33 cellular contexts compared by ENCODE assay signal in the genomic region with DNA sequence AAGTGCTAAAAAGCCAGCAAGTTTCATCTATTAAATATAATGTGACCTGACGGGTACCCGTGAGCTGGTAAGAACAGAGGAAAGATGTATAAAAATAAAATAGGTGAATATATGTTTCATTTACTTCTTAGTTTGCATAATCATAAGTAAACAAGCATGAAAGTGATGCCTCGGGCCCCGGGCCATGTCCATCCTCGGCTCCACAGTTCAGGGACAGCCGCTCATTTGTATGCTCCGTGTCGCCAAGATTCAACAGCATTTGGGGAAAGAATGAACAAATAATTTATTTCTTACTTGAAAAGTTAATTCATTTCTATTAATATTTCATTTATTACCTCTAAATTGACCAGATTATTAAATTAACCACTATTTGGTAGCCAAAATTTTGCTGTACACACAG.
"Had no signal": no experiment of that assay in that cellular context is flagged by ENCODE, and none has a peak within 500 bp of the region (broad histone marks: within the 10 kb centered on the region; RNA-seq: fewer than 3 reads in every experiment).

No MANE protein-coding gene starts in this region.

- DNase-seq: activated B cell treated with CpG ODN at 0.5 μM for 24 hours; activated CD4-positive, alpha-beta memory T cell treated with anti-CD3 and anti-CD28 coated beads for 36 hours; activated CD4-positive, alpha-beta T cell treated with anti-CD3 and anti-CD28 coated beads for 4 hours; activated CD4-positive, alpha-beta T cell treated with anti-CD3 and anti-CD28 coated beads, Interleukin-2, amount 50 U/mL, for 1 hour; activated CD4-positive, CD25-positive, alpha-beta regulatory T cell treated with anti-CD3 and anti-CD28 coated beads, Interleukin-2, amount 50 U/mL, for 72 hours; activated CD8-positive, alpha-beta memory T cell treated with anti-CD3 and anti-CD28 coated beads, Interleukin-2, amount 50 U/mL, for 4 hours; activated effector memory CD4-positive, alpha-beta T cell treated with Interleukin-2 at 50 U/mL for 16 hours; activated naive CD4-positive, alpha-beta T cell treated with anti-CD3 and anti-CD28 coated beads, Interleukin-2, amount 10 ng/mL, durations not matched to agents 7 days and 5 days; activated naive CD8-positive, alpha-beta T cell treated with anti-CD3 and anti-CD28 coated beads, Interleukin-2, amount 50 U/mL, for 24 hours; activated T-cell treated with anti-CD3 and anti-CD28 coated beads for 4 hours; activated T-cell treated with anti-CD3 and anti-CD28 coated beads, Interleukin-2, amount 50 U/mL, for 4 hours; central memory CD4-positive, alpha-beta T cell; Karpas-422; NCI-H1105; NCI-H1417 treated with DMSO at 0.1 percent for 48 hours; NCI-H187 treated with DMSO at 0.1 percent for 48 hours; NCI-H2081; NCI-H2171 treated with DMSO at 0.1 percent for 48 hours; NCI-H2227 treated with DMSO at 0.1 percent for 48 hours; NCI-H446; NCI-H510A treated with DMSO at 0.1 percent for 48 hours; PC-3; Peyer's patch; RPMI8226; SHP77 treated with DMSO at 0.1 percent for 48 hours; SW 1271; T-helper 1 cell; T-helper 2 cell; T-helper 9 cell had no signal

- H3K4me3 Mint-ChIP-seq: activated B cell treated with CpG ODN at 0.5 μM for 24 hours; activated CD4-positive, alpha-beta memory T cell treated with anti-CD3 and anti-CD28 coated beads for 36 hours; activated naive CD4-positive, alpha-beta T cell treated with anti-CD3 and anti-CD28 coated beads, Interleukin-2, amount 10 ng/mL, durations not matched to agents 7 days and 5 days; activated naive CD8-positive, alpha-beta T cell; activated naive CD8-positive, alpha-beta T cell treated with anti-CD3 and anti-CD28 coated beads, Interleukin-2, amount 50 U/mL, for 24 hours; activated T-cell treated with anti-CD3 and anti-CD28 coated beads, Interleukin-2, amount 50 U/mL, for 4 hours; brain had no signal

- H3K27me3 Mint-ChIP-seq: activated CD4-positive, alpha-beta memory T cell treated with anti-CD3 and anti-CD28 coated beads for 36 hours; brain had no signal

- H3K27ac Mint-ChIP-seq: activated B cell treated with CpG ODN at 0.5 μM for 24 hours; activated CD4-positive, alpha-beta memory T cell treated with anti-CD3 and anti-CD28 coated beads for 36 hours; activated naive CD4-positive, alpha-beta T cell treated with anti-CD3 and anti-CD28 coated beads, Interleukin-2, amount 10 ng/mL, durations not matched to agents 7 days and 5 days; activated naive CD8-positive, alpha-beta T cell; activated naive CD8-positive, alpha-beta T cell treated with anti-CD3 and anti-CD28 coated beads, Interleukin-2, amount 50 U/mL, for 24 hours had no signal

- H3K27me3 ChIP-seq: Peyer's patch had no signal

- H3K27ac ChIP-seq: Peyer's patch, VCaP had no signal

- ATAC-seq: activated naive CD8-positive, alpha-beta T cell treated with anti-CD3 and anti-CD28 coated beads, Interleukin-2, amount 50 U/mL, for 24 hours; activated T-cell treated with anti-CD3 and anti-CD28 coated beads, Interleukin-2, amount 50 U/mL, for 4 hours; K562; PC-3 had no signal

- H3K9me3 Mint-ChIP-seq: activated B cell treated with CpG ODN at 0.5 μM for 24 hours; activated CD4-positive, alpha-beta memory T cell treated with anti-CD3 and anti-CD28 coated beads for 36 hours; activated naive CD4-positive, alpha-beta T cell treated with anti-CD3 and anti-CD28 coated beads, Interleukin-2, amount 10 ng/mL, durations not matched to agents 7 days and 5 days; activated naive CD8-positive, alpha-beta T cell treated with anti-CD3 and anti-CD28 coated beads, Interleukin-2, amount 50 U/mL, for 24 hours; activated T-cell treated with anti-CD3 and anti-CD28 coated beads, Interleukin-2, amount 50 U/mL, for 4 hours; brain had no signal

- H3K4me1 Mint-ChIP-seq: activated B cell treated with CpG ODN at 0.5 μM for 24 hours; activated naive CD4-positive, alpha-beta T cell treated with anti-CD3 and anti-CD28 coated beads, Interleukin-2, amount 10 ng/mL, durations not matched to agents 7 days and 5 days; activated naive CD8-positive, alpha-beta T cell treated with anti-CD3 and anti-CD28 coated beads, Interleukin-2, amount 50 U/mL, for 24 hours had no signal

- H3K4me3 ChIP-seq: K562, Peyer's patch had no signal

- H3K36me3 Mint-ChIP-seq: activated CD4-positive, alpha-beta memory T cell treated with anti-CD3 and anti-CD28 coated beads for 36 hours; activated naive CD4-positive, alpha-beta T cell treated with anti-CD3 and anti-CD28 coated beads, Interleukin-2, amount 10 ng/mL, durations not matched to agents 7 days and 5 days; activated naive CD8-positive, alpha-beta T cell; brain had no signal
